ENCODE assay signal across 17 cellular contexts in genomic region chr7:84002348-84002747, GRCh38.
DNase-seq lines count a peak whose midpoint lies in the region; ATAC-seq, FAIRE-seq and TF ChIP-seq lines count a peak whose summit lies in the region.
"Had no signal": no experiment of that assay in that cellular context is flagged by ENCODE, and none has a peak within 500 bp of the region (broad histone marks: within the 10 kb centered on the region; RNA-seq: fewer than 3 reads in every experiment).

No MANE protein-coding gene starts in this region.

- CTCF ChIA-PET in PC-3 (lab: Charles Lee) = no interaction called here
- CTCF ChIA-PET in H1 (lab: Charles Lee; ENCODE audit: partially characterized antibody) = no interaction called here

- H3K56ac ChIP-seq in H1 (replicated peaks; ENCODE audit: insufficient read length, low read depth, low read length) = no peak overlapping the region

- H3K23ac ChIP-seq in H1 (ENCODE audit: insufficient read length) = no peak overlapping the region

- no peaks in the 10 kb centered on the region for H3K23me2 ChIP-seq in H1 (ENCODE audit: low read depth, low read length)

- H3K9me3 Mint-ChIP-seq in mesothelial cell of epicardium (peaks cover 3% of the 10 kb centered on the region), osteocyte (ENCODE audit: unreplicated experiment) (no peaks in the 10 kb centered on the region)
- H3K9me3 Mint-ChIP-seq: CD4-positive, alpha-beta T cell had no signal

- no peak overlapping the region for H2BK120ac ChIP-seq in H1 (replicated peaks; ENCODE audit: low read depth, low read length)

- H2BK12ac ChIP-seq in H1 (ENCODE audit: low read depth, low read length) = no peak overlapping the region

- peak; percentile 28 for FAIRE-seq in H1 (lab: Jason Lieb, UNC)

- no peaks in the 10 kb centered on the region for H3K79me1 ChIP-seq in H1 (ENCODE audit: low read depth, low read length)

- H3K27me3 Mint-ChIP-seq in mesothelial cell of epicardium (ENCODE audit: low read depth) = no peaks in the 10 kb centered on the region
- no peaks in the 10 kb centered on the region for H3K27me3 Mint-ChIP-seq in osteocyte (ENCODE audit: unreplicated experiment)
- H3K27me3 Mint-ChIP-seq: B cell; CD4-positive, alpha-beta T cell had no signal

- H3K27ac ChIP-seq in PC-3 (ENCODE audit: low read length) (0 out of 2 replicates have a peak overlapping the region, but pooled peaks have one; percentile 1), H1 (ENCODE audit: low read depth, low read length) (no peak overlapping the region), caudate nucleus (ENCODE audit: low read depth, low read length) (no peak overlapping the region)

- intact Hi-C loops in PC-3 (cut with micrococcal nuclease) = no loop called here

- no peak overlapping the region for H3K18ac ChIP-seq in H1 (ENCODE audit: extremely low read depth, low read length)

- POLR2A ChIA-PET in PC-3 (lab: Charles Lee; ENCODE audit: unreplicated experiment) = no interaction called here
- POLR2A ChIA-PET in H1 (lab: Charles Lee; ENCODE audit: partially characterized antibody) = no interaction called here

- H2BK5ac ChIP-seq in H1 (ENCODE audit: low read depth, low read length) = no peak overlapping the region

- no peak for TF ChIP-seq CTCF in PC-3 (conservative IDR thresholded peaks at IDR 0.05; ENCODE audit: low read depth, low read length)
- no peak for TF ChIP-seq CTCF in H1 (IDR thresholded peaks at IDR 0.05; ENCODE audit: control extremely low read depth in 1 of 3, insufficient read depth in 1 of 3, low read depth in 1 of 3, low read length in 3 of 3)
- no peak for TF ChIP-seq CTCF in mesothelial cell of epicardium (IDR thresholded peaks at IDR 0.05; ENCODE audit: unreplicated experiment)
- TF ChIP-seq CTCF in osteocyte (IDR thresholded peaks at IDR 0.05) = no peak

- H3K9ac ChIP-seq in PC-3 (ENCODE audit: low read length) (no peak overlapping the region), H1 (replicated peaks in 1 of 4; ENCODE audit: extremely low read depth in 1 of 4, low read depth in 3 of 4, low read length in 3 of 4) (no peak overlapping the region)

- H3F3A ChIP-seq in PC-3 (ENCODE audit: low read length, unreplicated experiment) = no peaks in the 10 kb centered on the region

- no peak overlapping the region for H4K5ac ChIP-seq in H1 (ENCODE audit: insufficient read length, low read depth, low read length)

- H3K4me3 ChIP-seq in PC-3 (ENCODE audit: low read length) (no peak overlapping the region), H1 (ENCODE audit: extremely low read depth in 1 of 4, insufficient read depth in 2 of 4, low read depth in 3 of 4, low read length in 4 of 4) (peak overlapping the region in 1 of 4 experiments; percentile 5; a peak in 1 of 8 replicates)

- H3K4me3 Mint-ChIP-seq in mesothelial cell of epicardium (no peak overlapping the region), osteocyte (ENCODE audit: unreplicated experiment) (no peak overlapping the region)
- H3K4me3 Mint-ChIP-seq: B cell; CD4-positive, alpha-beta T cell had no signal

- no peak overlapping the region for H2BK15ac ChIP-seq in H1 (ENCODE audit: low read length)

- H2AFZ ChIP-seq in PC-3 (ENCODE audit: low read length) = no peak overlapping the region
- H2AFZ ChIP-seq in H1 (ENCODE audit: low read length) = no peak overlapping the region

- TF ChIP-seq EP300 in H1 (IDR thresholded peaks at IDR 0.05; ENCODE audit: borderline replicate concordance in 1 of 2, low read depth in 2 of 2, low read length in 2 of 2) = no peak

- DNase-seq in GM03348 (ENCODE audit: low spot score) (peak; percentile 22), PC-3 (peak; percentile 76), H1 (ENCODE audit: low read depth in 1 of 2, low spot score in 2 of 2) (no peak), mesothelial cell of epicardium (ENCODE audit: low spot score in 2 of 2, unreplicated experiment in 2 of 2) (no peak), osteocyte (ENCODE audit: extremely low spot score, unreplicated experiment) (no peak), globus pallidus (ENCODE audit: low spot score) (no peak), caudate nucleus (lab: John Stamatoyannopoulos, UW) (no peak)
- DNase-seq: ACHN; CD4-positive, alpha-beta T cell; KBM-7; NCI-H1436; NCI-H2081; NCI-H510A; NCI-H774; Right ventricle myocardium superior had no signal

- H3K14ac ChIP-seq in H1 (ENCODE audit: insufficient read length) = no peak overlapping the region

- H3K4me2 ChIP-seq in PC-3 (ENCODE audit: low read length) (peak overlapping the region; percentile 35), H1 (ENCODE audit: insufficient read depth in 1 of 2, low read depth in 2 of 2, low read length in 2 of 2) (no peak overlapping the region)

- no peaks in the 10 kb centered on the region for H3K9me2 ChIP-seq in PC-3 (replicated peaks; ENCODE audit: low read length)

- peaks cover 17% of the 10 kb centered on the region for H3K4me1 ChIP-seq in PC-3 (ENCODE audit: insufficient read depth, low read length)
- H3K4me1 ChIP-seq in H1 (replicated peaks in 1 of 4; ENCODE audit: control insufficient read depth in 3 of 4, insufficient read depth in 4 of 4, low read length in 3 of 4) = no peaks in the 10 kb centered on the region; a peak in 1 of 7 replicates

- TF ChIP-seq RAD21 in H1 (IDR thresholded peaks at IDR 0.05 in 1 of 2, conservative IDR thresholded peaks at IDR 0.05 in 1 of 2; ENCODE audit: low read depth in 2 of 2, low read length in 2 of 2) = no peak

- H3K36me3 Mint-ChIP-seq in mesothelial cell of epicardium (peaks cover 11% of the 10 kb centered on the region), osteocyte (ENCODE audit: unreplicated experiment) (no peaks in the 10 kb centered on the region)

- TF ChIP-seq POLR2A in H1 (IDR thresholded peaks at IDR 0.05; ENCODE audit: control extremely low read depth in 1 of 2, low read depth in 2 of 2, low read length in 2 of 2) = no peak

- H4K20me1 ChIP-seq in PC-3 (ENCODE audit: low read length) (no peaks in the 10 kb centered on the region), H1 (replicated peaks in 1 of 2; ENCODE audit: control insufficient read depth in 1 of 2, insufficient read depth in 2 of 2, low read length in 2 of 2) (no peaks in the 10 kb centered on the region)

- H3K4ac ChIP-seq in H1 (replicated peaks; ENCODE audit: insufficient read length, low read depth, low read length) = no peak overlapping the region

- peak overlapping the region; percentile 70 for H3K27ac Mint-ChIP-seq in mesothelial cell of epicardium
- H3K27ac Mint-ChIP-seq in osteocyte (ENCODE audit: unreplicated experiment) = no peak overlapping the region
- H3K27ac Mint-ChIP-seq: B cell; CD4-positive, alpha-beta T cell had no signal

- ATAC-seq in PC-3 = peak; percentile 48; the same call in 1 of the 2 replicates
- no peak for ATAC-seq in GM21423 (IDR thresholded peaks at IDR 0.05; ENCODE audit: unreplicated experiment)

- no peak overlapping the region for H2BK20ac ChIP-seq in H1 (ENCODE audit: low read length)

- no peaks in the 10 kb centered on the region for H3K27me3 ChIP-seq in PC-3 (ENCODE audit: low read length)
- H3K27me3 ChIP-seq in H1 (replicated peaks in 1 of 4; ENCODE audit: control insufficient read depth in 3 of 4, extremely low read depth in 1 of 4, insufficient read depth in 3 of 4, low read length in 3 of 4) = peaks cover 0 to 1% (median 0%) of the 10 kb centered on the region in 4 experiments; a peak in 1 of 7 replicates

- H3K36me3 ChIP-seq in PC-3 (ENCODE audit: low read depth, low read length) (peaks cover 19% of the 10 kb centered on the region; the same call in 1 of the 2 replicates), H1 (ENCODE audit: control insufficient read depth in 2 of 4, insufficient read depth in 4 of 4, low read length in 3 of 4) (peaks cover 0 to 7% (median 2%) of the 10 kb centered on the region in 4 experiments; a peak in 4 of 8 replicates)

- no peak overlapping the region for H2AK5ac ChIP-seq in H1 (ENCODE audit: low read depth, low read length)

- H3K9me3 ChIP-seq in PC-3 (ENCODE audit: low read length) (no peaks in the 10 kb centered on the region), H1 (ENCODE audit: insufficient read depth in 2 of 2, low read depth in 1 of 2, low read length in 1 of 2) (no peaks in the 10 kb centered on the region)

- H3K79me2 ChIP-seq in PC-3 (ENCODE audit: low read length) (no peaks in the 10 kb centered on the region), H1 (ENCODE audit: control insufficient read depth in 1 of 2, insufficient read depth in 2 of 2, low read length in 2 of 2) (no peaks in the 10 kb centered on the region)

- no peak overlapping the region for H4K8ac ChIP-seq in H1 (ENCODE audit: extremely low read depth, insufficient read depth, low read length)

- peaks cover 26% of the 10 kb centered on the region for H3K4me1 Mint-ChIP-seq in mesothelial cell of epicardium
- H3K4me1 Mint-ChIP-seq in osteocyte (ENCODE audit: unreplicated experiment) = peaks cover 11% of the 10 kb centered on the region
- H3K4me1 Mint-ChIP-seq: B cell had no signal

- BruUV-seq in PC-3 (replicated peaks; lab: Mats Ljungman, UMichigan) = no TSS peak

- no peak overlapping the region for H4K91ac ChIP-seq in H1 (replicated peaks; ENCODE audit: insufficient read length, low read length)

- 80% methylated on average over 3 of the region's 3 CpGs; no CpG with 5 or more reads in 1 of the 2 experiments for WGBS in H1 (ENCODE audit: extremely low coverage in 1 of 2, insufficient coverage in 1 of 2, insufficient read length in 1 of 2, insufficient replicate concordance in 2 of 2, low coverage in 1 of 2, low lambda C conversion rate in 2 of 2, missing lambda C conversion rate in 1 of 2), 2 experiments

TF ChIP-seq in H1, 55 proteins besides CTCF, POLR2A, EP300 and RAD21 (continues in another document):
- TF ChIP-seq BACH1 (IDR thresholded peaks at IDR 0.05; ENCODE audit: low read length) = no peak
- TF ChIP-seq CBX5 (IDR thresholded peaks at IDR 0.05; ENCODE audit: low read depth, low read length) = no peak
- 0 out of 2 replicates have a peak, but pooled peaks have one; percentile 5 for TF ChIP-seq TEAD4 (IDR thresholded peaks at IDR 0.05; ENCODE audit: low read depth, low read length)
- no peak for TF ChIP-seq SUZ12 (IDR thresholded peaks at IDR 0.05; ENCODE audit: low read length)
- TF ChIP-seq TAF7 (optimal IDR thresholded peaks at IDR 0.05; ENCODE audit: borderline replicate concordance, low read depth, low read length) = no peak
- TF ChIP-seq CHD1 (IDR thresholded peaks at IDR 0.05; ENCODE audit: low read depth, low read length) = no peak
- TF ChIP-seq GABPA (IDR thresholded peaks at IDR 0.05; ENCODE audit: borderline replicate concordance, insufficient read depth, low read length) = no peak
- no peak for TF ChIP-seq NANOG (IDR thresholded peaks at IDR 0.05; ENCODE audit: insufficient read depth, low read depth, low read length, poor library complexity, severe bottlenecking)

Comparison
In these comparisons a context has a peak if more than half of its experiments do, and no peak if none do; other contexts are left out.
1. DNase-seq: peak in GM03348 (single experiment) and PC-3 (single experiment); none in H1 (0 of 2), mesothelial cell of epicardium (0 of 2), osteocyte (single experiment), globus pallidus (single experiment) and caudate nucleus (0 of 61).